ENCODE assay signal across 1 cellular context in genomic region chr6:27332692-27333641, GRCh38.
TF ChIP-seq lines count a peak whose summit lies in the region.

No MANE protein-coding gene starts in this region.

TF ChIP-seq in GM23338, 12 proteins besides CTCF, POLR2A, EP300 and RAD21 (continued from another document):
- TF ChIP-seq ZNF462 (CRISPR knock-in tag; IDR thresholded peaks at IDR 0.05) = 0 out of 2 replicates have a peak, but pooled peaks have one; percentile 5
- no peak; the same call in 1 of the 2 replicates for TF ChIP-seq NANOG (IDR thresholded peaks at IDR 0.05; ENCODE audit: borderline replicate concordance)
